In the genomic region with DNA sequence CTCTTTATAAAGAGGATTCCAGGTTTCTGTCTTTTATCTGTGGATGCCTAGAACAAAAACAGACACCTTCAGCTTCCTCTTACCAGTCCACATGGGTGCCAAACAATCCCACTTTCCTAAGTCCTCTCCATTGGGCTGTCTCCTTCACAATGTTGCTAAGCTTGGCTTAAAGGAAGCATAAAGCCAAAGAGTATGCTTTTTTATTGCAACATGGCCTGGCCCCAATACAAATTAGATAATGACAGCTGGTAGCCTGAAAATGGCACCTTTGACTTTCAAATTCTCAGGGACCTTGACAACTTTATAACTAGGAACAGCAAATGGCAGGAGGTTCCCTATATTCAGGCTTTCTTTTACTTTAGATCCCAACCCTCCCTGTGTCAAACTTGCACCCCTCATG, we compare ENCODE assay signal across 15 cellular contexts. TPM values are rescaled to one million over a fixed set of nuclear protein-coding genes. Genes with fewer than 3 reads are reported as not detected.
DNase-seq lines count a peak whose midpoint lies in the region; ATAC-seq and TF ChIP-seq lines count a peak whose summit lies in the region.
"Had no signal": no experiment of that assay in that cellular context is flagged by ENCODE, and none has a peak within 500 bp of the region (broad histone marks: within the 10 kb centered on the region; RNA-seq: fewer than 3 reads in every experiment).

No MANE protein-coding gene starts in this region.

- POLR2A ChIA-PET in MCF 10A (lab: Yijun Ruan, JAX) = interaction anchor here (1.1 kb wide), 1 partner anchor 36 kb away, joined by 4 read pairs; no protein-coding TSS in a partner anchor

- no peak for TF ChIP-seq POLR2A in breast epithelium (IDR thresholded peaks at IDR 0.05)
- TF ChIP-seq POLR2A in Peyer's patch (IDR thresholded peaks at IDR 0.05) = no peak

- peak overlapping the region; percentile 56 to 68 for H3K27ac ChIP-seq in breast epithelium
- H3K27ac ChIP-seq in VCaP = peak overlapping the region; percentile 41
- H3K27ac ChIP-seq in Peyer's patch = no peak overlapping the region
- H3K27ac ChIP-seq: BLaER1 treated with 17β-estradiol and CSF1 and Interleukin-3, amounts not matched to agents 10 nM and 100 nM had no signal

- H3K9me3 ChIP-seq in breast epithelium (peaks cover 0 to 3% of the 10 kb centered on the region in 2 donors), Peyer's patch (peaks cover 0 to 3% (median 0%) of the 10 kb centered on the region in 4 donors), MG63 (peaks cover 15% of the 10 kb centered on the region)

- H3K36me3 ChIP-seq in breast epithelium (no peaks in the 10 kb centered on the region), Peyer's patch (no peaks in the 10 kb centered on the region), MG63 (no peaks in the 10 kb centered on the region)

- H3K9me3 Mint-ChIP-seq in MCF 10A (ENCODE audit: unreplicated experiment) (peaks cover 26% of the 10 kb centered on the region), mesothelial cell of epicardium (peaks cover 43% of the 10 kb centered on the region)
- peaks cover 13% of the 10 kb centered on the region for H3K9me3 Mint-ChIP-seq in stimulated activated memory B cell treated with anti-CD40 and anti-IgM and Interleukin-4, amounts not matched to agents 10 μg/mL and 1 μg/mL and 100 μg/mL, for 72 hours

- CTCF ChIA-PET in MCF 10A (lab: Yijun Ruan, JAX) = interaction anchor here (0.8 to 1.6 kb wide), 3 partner anchors 9 to 1098 kb away, joined by 3 to 11 read pairs (median 3); no protein-coding TSS in a partner anchor

- no peak overlapping the region for H3K4me3 ChIP-seq in breast epithelium
- H3K4me3 ChIP-seq in Peyer's patch = no peak overlapping the region
- H3K4me3 ChIP-seq in MG63 = no peak overlapping the region
- H3K4me3 ChIP-seq: BLaER1 treated with 17β-estradiol and CSF1 and Interleukin-3, amounts not matched to agents 10 nM and 100 nM had no signal

- no peak for TF ChIP-seq CTCF in breast epithelium (IDR thresholded peaks at IDR 0.05)
- no peak for TF ChIP-seq CTCF in MCF 10A (IDR thresholded peaks at IDR 0.05; ENCODE audit: unreplicated experiment)
- no peak for TF ChIP-seq CTCF in VCaP (conservative IDR thresholded peaks at IDR 0.05)
- no peak for TF ChIP-seq CTCF in mesothelial cell of epicardium (IDR thresholded peaks at IDR 0.05; ENCODE audit: unreplicated experiment)
- TF ChIP-seq CTCF in Peyer's patch (IDR thresholded peaks at IDR 0.05) = no peak

- H3K36me3 Mint-ChIP-seq in MCF 10A (ENCODE audit: insufficient read depth, unreplicated experiment) (no peaks in the 10 kb centered on the region), mesothelial cell of epicardium (peaks cover 4% of the 10 kb centered on the region)
- peaks cover 9% of the 10 kb centered on the region for H3K36me3 Mint-ChIP-seq in stimulated activated memory B cell treated with anti-CD40 and anti-IgM and Interleukin-4, amounts not matched to agents 10 μg/mL and 1 μg/mL and 100 μg/mL, for 72 hours

- H3K4me1 ChIP-seq in breast epithelium (peaks cover 0 to 5% of the 10 kb centered on the region in 2 donors), Peyer's patch (no peaks in the 10 kb centered on the region)
- H3K4me1 ChIP-seq: BLaER1 treated with 17β-estradiol and CSF1 and Interleukin-3, amounts not matched to agents 10 nM and 100 nM had no signal

- intact Hi-C loops in breast epithelium (cut with DNase I; ENCODE audit: low total_unique reads) (no loop called here), MCF 10A (cut with micrococcal nuclease) (no loop called here)

- no peak for DNase-seq in breast epithelium (ENCODE audit: low spot score in 2 of 2)
- DNase-seq in MCF 10A (ENCODE audit: unreplicated experiment) = no peak
- DNase-seq in mesothelial cell of epicardium (ENCODE audit: low spot score in 2 of 2, unreplicated experiment in 2 of 2) = no peak
- DNase-seq in NCI-H146 (lab: John Stamatoyannopoulos, UW) = no peak
- DNase-seq in Peyer's patch = no peak
- DNase-seq in MG63 = no peak
- DNase-seq: 8988T; CD4-positive, CD25-positive, alpha-beta regulatory T cell; CD8-positive, alpha-beta memory T cell; COR-L47; H9 had no signal

- ATAC-seq in stimulated activated memory B cell treated with anti-CD40 and anti-IgM and Interleukin-4, amounts not matched to agents 10 μg/mL and 1 μg/mL and 100 μg/mL, for 72 hours = no peak

- BruUV-seq in MCF 10A (replicated peaks; lab: Mats Ljungman, UMichigan) = no TSS peak

- H3K27me3 Mint-ChIP-seq in MCF 10A (ENCODE audit: insufficient read depth, unreplicated experiment) = peaks cover 71% of the 10 kb centered on the region
- peaks cover 5% of the 10 kb centered on the region for H3K27me3 Mint-ChIP-seq in mesothelial cell of epicardium (ENCODE audit: low read depth)
- peaks cover 35% of the 10 kb centered on the region for H3K27me3 Mint-ChIP-seq in stimulated activated memory B cell treated with anti-CD40 and anti-IgM and Interleukin-4, amounts not matched to agents 10 μg/mL and 1 μg/mL and 100 μg/mL, for 72 hours

- H3K27me3 ChIP-seq in breast epithelium = no peaks in the 10 kb centered on the region
- no peaks in the 10 kb centered on the region for H3K27me3 ChIP-seq in Peyer's patch
- H3K27me3 ChIP-seq in MG63 = no peaks in the 10 kb centered on the region
- H3K27me3 ChIP-seq: BLaER1 treated with 17β-estradiol and CSF1 and Interleukin-3, amounts not matched to agents 10 nM and 100 nM had no signal

- H3K4me3 Mint-ChIP-seq in MCF 10A (ENCODE audit: unreplicated experiment) = no peak overlapping the region
- H3K4me3 Mint-ChIP-seq in mesothelial cell of epicardium = no peak overlapping the region
- no peak overlapping the region for H3K4me3 Mint-ChIP-seq in stimulated activated memory B cell treated with anti-CD40 and anti-IgM and Interleukin-4, amounts not matched to agents 10 μg/mL and 1 μg/mL and 100 μg/mL, for 72 hours
- H3K4me3 Mint-ChIP-seq: B cell; CD4-positive, CD25-positive, alpha-beta regulatory T cell; CD8-positive, alpha-beta memory T cell; H9 had no signal

- no peaks in the 10 kb centered on the region for H3K4me1 Mint-ChIP-seq in MCF 10A (ENCODE audit: insufficient read depth, unreplicated experiment)
- peaks cover 10% of the 10 kb centered on the region for H3K4me1 Mint-ChIP-seq in mesothelial cell of epicardium
- no peaks in the 10 kb centered on the region for H3K4me1 Mint-ChIP-seq in stimulated activated memory B cell treated with anti-CD40 and anti-IgM and Interleukin-4, amounts not matched to agents 10 μg/mL and 1 μg/mL and 100 μg/mL, for 72 hours
- H3K4me1 Mint-ChIP-seq: B cell, H9 had no signal

- H3K27ac Mint-ChIP-seq in MCF 10A (ENCODE audit: low read depth, unreplicated experiment) (no peak overlapping the region), mesothelial cell of epicardium (peak overlapping the region; percentile 57)
- no peak overlapping the region for H3K27ac Mint-ChIP-seq in stimulated activated memory B cell treated with anti-CD40 and anti-IgM and Interleukin-4, amounts not matched to agents 10 μg/mL and 1 μg/mL and 100 μg/mL, for 72 hours
- H3K27ac Mint-ChIP-seq: B cell; CD8-positive, alpha-beta memory T cell; H9 had no signal

RNA-seq across cellular contexts. Expression of a gene that starts 55.8 kb away (rescaled TPM):
- total RNA-seq in breast epithelium (10 to 100 TPM; 29.8 to 35.0 (median 34.1) TPM), MCF 10A (2022) (133 and 205 TPM in 2 replicates), mesothelial cell of epicardium (46.2 to 50.0 TPM (median 46.9 TPM) in 3 replicates), Peyer's patch (10 to 100 TPM in 2 of 4 donors, 1 to 10 TPM in 2; 6.8 to 35.5 (median 11.4) TPM)
- total RNA-seq in MG63 (2014; rRNA removed; shearing (Covaris generic); ENCODE audit: low replicate concordance) = 4.0 and 11.0 TPM in 2 replicates

Comparison
In these comparisons a context has a peak if more than half of its experiments do, and no peak if none do; other contexts are left out.
1. H3K27ac ChIP-seq: peak in breast epithelium (2 of 2) and VCaP (single experiment); none in Peyer's patch (0 of 4).